Comparison of ENCODE assay signal across 8 cellular contexts in genomic region chr6:163356324-163356723, GRCh38. TPM values are rescaled to one million over a fixed set of nuclear protein-coding genes. Genes with fewer than 3 reads are reported as not detected.
DNase-seq lines count a peak whose midpoint lies in the region; ATAC-seq and TF ChIP-seq lines count a peak whose summit lies in the region.

No MANE protein-coding gene starts in this region.

- peaks cover 37% of the 10 kb centered on the region for H3K27me3 Mint-ChIP-seq in T-helper 17 cell
- H3K27me3 Mint-ChIP-seq in activated T-helper 1 cell treated with anti-CD3 and anti-CD28 coated beads, Interleukin-12 subunit alpha, Interleukin-12 subunit beta, Interleukin-2, Interleukin-4 antibody, amounts not matched to agents 30 ng/mL and 10 ng/mL and 1 ng/mL, durations not matched to agents 14 hours and 24 hours and 36 hours (ENCODE audit: insufficient read depth) = no peaks in the 10 kb centered on the region

- TF ChIP-seq CTCF in cardiac muscle cell (IDR thresholded peaks at IDR 0.05; ENCODE audit: low read depth, low read length) = no peak

- no peak for DNase-seq in T-helper 17 cell
- peak; percentile 51 to 87 for DNase-seq in cardiac muscle cell (ENCODE audit: low read depth in 1 of 2, low spot score in 1 of 2)
- DNase-seq in activated T-helper 1 cell treated with anti-CD3 and anti-CD28 coated beads, Interleukin-12 subunit alpha, Interleukin-12 subunit beta, Interleukin-2, Interleukin-4 antibody, amounts not matched to agents 30 ng/mL and 10 ng/mL and 1 ng/mL, durations not matched to agents 14 hours and 24 hours and 36 hours (ENCODE audit: low spot score) = no peak
- no peak for DNase-seq in COLO829 (ENCODE audit: low spot score)
- no peak for DNase-seq in Karpas-422
- no peak for DNase-seq in NCI-H345 treated with DMSO at 0.1 percent for 48 hours (lab: John Stamatoyannopoulos, UW; ENCODE audit: unreplicated experiment)

- H3K4me2 ChIP-seq in Karpas-422 (ENCODE audit: low read depth, low read length, poor library complexity, severe bottlenecking) = no peak overlapping the region

- H3K27ac ChIP-seq in cardiac muscle cell (peak overlapping the region; percentile 22), rectal smooth muscle tissue (ENCODE audit: low read depth, low read length) (peak overlapping the region; percentile 58), Karpas-422 (ENCODE audit: low read length) (no peak overlapping the region)

- intact Hi-C loops in activated T-helper 1 cell treated with anti-CD3 and anti-CD28 coated beads, Interleukin-12 subunit alpha, Interleukin-12 subunit beta, Interleukin-2, Interleukin-4 antibody, amounts not matched to agents 30 ng/mL and 10 ng/mL and 1 ng/mL, durations not matched to agents 14 hours and 24 hours and 36 hours (cut with micrococcal nuclease) = no loop called here

- no peaks in the 10 kb centered on the region for H4K20me1 ChIP-seq in Karpas-422 (ENCODE audit: insufficient read depth, low read depth, low read length)

- H3K9ac ChIP-seq in rectal smooth muscle tissue (ENCODE audit: low read length) (no peak overlapping the region), Karpas-422 (ENCODE audit: low read length) (no peak overlapping the region)

- H3K36me3 ChIP-seq in cardiac muscle cell = no peaks in the 10 kb centered on the region
- no peaks in the 10 kb centered on the region for H3K36me3 ChIP-seq in rectal smooth muscle tissue (ENCODE audit: control insufficient read depth, insufficient read depth, low read length)
- H3K36me3 ChIP-seq in Karpas-422 (ENCODE audit: insufficient read depth, low read length) = no peaks in the 10 kb centered on the region

- no peaks in the 10 kb centered on the region for H3K9me2 ChIP-seq in Karpas-422 (replicated peaks; ENCODE audit: insufficient read depth, low read length)

- no peaks in the 10 kb centered on the region for H3K27me3 ChIP-seq in cardiac muscle cell
- no peaks in the 10 kb centered on the region for H3K27me3 ChIP-seq in rectal smooth muscle tissue (ENCODE audit: control insufficient read depth, insufficient read depth, low read length)
- no peaks in the 10 kb centered on the region for H3K27me3 ChIP-seq in Karpas-422 (ENCODE audit: low read length)

- H3K9me3 Mint-ChIP-seq in activated T-helper 1 cell treated with anti-CD3 and anti-CD28 coated beads, Interleukin-12 subunit alpha, Interleukin-12 subunit beta, Interleukin-2, Interleukin-4 antibody, amounts not matched to agents 30 ng/mL and 10 ng/mL and 1 ng/mL, durations not matched to agents 14 hours and 24 hours and 36 hours = no peaks in the 10 kb centered on the region

- H3K4me3 ChIP-seq in cardiac muscle cell = no peak overlapping the region
- no peak overlapping the region for H3K4me3 ChIP-seq in rectal smooth muscle tissue (ENCODE audit: low read length)
- no peak overlapping the region for H3K4me3 ChIP-seq in Karpas-422 (ENCODE audit: low read length)

- H2AFZ ChIP-seq in Karpas-422 (ENCODE audit: low read length) = no peak overlapping the region

- no peak overlapping the region for H3K4me3 Mint-ChIP-seq in T-helper 17 cell
- no peak overlapping the region for H3K4me3 Mint-ChIP-seq in activated T-helper 1 cell treated with anti-CD3 and anti-CD28 coated beads, Interleukin-12 subunit alpha, Interleukin-12 subunit beta, Interleukin-2, Interleukin-4 antibody, amounts not matched to agents 30 ng/mL and 10 ng/mL and 1 ng/mL, durations not matched to agents 14 hours and 24 hours and 36 hours

- no peaks in the 10 kb centered on the region for H3K79me2 ChIP-seq in Karpas-422 (ENCODE audit: low read length)

- no peak overlapping the region for H3K27ac Mint-ChIP-seq in T-helper 17 cell
- H3K27ac Mint-ChIP-seq in activated T-helper 1 cell treated with anti-CD3 and anti-CD28 coated beads, Interleukin-12 subunit alpha, Interleukin-12 subunit beta, Interleukin-2, Interleukin-4 antibody, amounts not matched to agents 30 ng/mL and 10 ng/mL and 1 ng/mL, durations not matched to agents 14 hours and 24 hours and 36 hours = no peak overlapping the region

- H3K4me1 Mint-ChIP-seq in T-helper 17 cell = no peaks in the 10 kb centered on the region
- H3K4me1 Mint-ChIP-seq in activated T-helper 1 cell treated with anti-CD3 and anti-CD28 coated beads, Interleukin-12 subunit alpha, Interleukin-12 subunit beta, Interleukin-2, Interleukin-4 antibody, amounts not matched to agents 30 ng/mL and 10 ng/mL and 1 ng/mL, durations not matched to agents 14 hours and 24 hours and 36 hours (ENCODE audit: low read depth) = no peaks in the 10 kb centered on the region

- peaks cover 4% of the 10 kb centered on the region for H3K36me3 Mint-ChIP-seq in T-helper 17 cell (ENCODE audit: low read depth)
- no peaks in the 10 kb centered on the region for H3K36me3 Mint-ChIP-seq in activated T-helper 1 cell treated with anti-CD3 and anti-CD28 coated beads, Interleukin-12 subunit alpha, Interleukin-12 subunit beta, Interleukin-2, Interleukin-4 antibody, amounts not matched to agents 30 ng/mL and 10 ng/mL and 1 ng/mL, durations not matched to agents 14 hours and 24 hours and 36 hours (ENCODE audit: low read depth)

- H3K4me1 ChIP-seq in cardiac muscle cell (ENCODE audit: low read depth) = peaks cover 34% of the 10 kb centered on the region
- no peaks in the 10 kb centered on the region for H3K4me1 ChIP-seq in rectal smooth muscle tissue (ENCODE audit: control insufficient read depth, insufficient read depth, low read length)
- peaks cover 7% of the 10 kb centered on the region for H3K4me1 ChIP-seq in Karpas-422 (ENCODE audit: low read length)

- ATAC-seq in GM18868 (IDR thresholded peaks at IDR 0.05; ENCODE audit: unreplicated experiment) = peak; percentile 22
- peak; percentile 35 for ATAC-seq in T-helper 17 cell

- H3K9me3 ChIP-seq in T-helper 17 cell (ENCODE audit: control insufficient read depth, low read length, poor library complexity, severe bottlenecking) = no peaks in the 10 kb centered on the region
- no peaks in the 10 kb centered on the region for H3K9me3 ChIP-seq in cardiac muscle cell (ENCODE audit: low read depth)
- no peaks in the 10 kb centered on the region; the same call in 1 of the 2 replicates for H3K9me3 ChIP-seq in Karpas-422 (ENCODE audit: low read length)

RNA-seq across cellular contexts. Expression of gene QKI, which starts 58.2 kb away (rescaled TPM):
- total RNA-seq in T-helper 17 cell = 10 to 100 TPM; 87.4 to 95.3 TPM
- total RNA-seq in cardiac muscle cell = 217 and 503 TPM in 2 replicates
- polyA plus RNA-seq in cardiac muscle cell = 148 and 289 TPM in 2 replicates
- total RNA-seq in activated T-helper 1 cell treated with anti-CD3 and anti-CD28 coated beads, Interleukin-12 subunit alpha, Interleukin-12 subunit beta, Interleukin-2, Interleukin-4 antibody, amounts not matched to agents 30 ng/mL and 10 ng/mL and 1 ng/mL, durations not matched to agents 14 hours and 24 hours and 36 hours = 71.1 and 72.5 TPM in 2 replicates
- 0.04 TPM in 1 of 2 replicates, not detected in the other for total RNA-seq in Karpas-422 (2014; rRNA removed; shearing (Covaris generic); ENCODE audit: low replicate concordance)

Comparison
In these comparisons a context has a peak if more than half of its experiments do, and no peak if none do; other contexts are left out.
1. DNase-seq: peak in cardiac muscle cell (2 of 2); none in T-helper 17 cell (0 of 3), activated T-helper 1 cell treated with anti-CD3 and anti-CD28 coated beads, Interleukin-12 subunit alpha, Interleukin-12 subunit beta, Interleukin-2, Interleukin-4 antibody, amounts not matched to agents 30 ng/mL and 10 ng/mL and 1 ng/mL, durations not matched to agents 14 hours and 24 hours and 36 hours (single experiment), COLO829 (single experiment), Karpas-422 (single experiment) and NCI-H345 treated with DMSO at 0.1 percent for 48 hours (single experiment).
2. RNA of gene QKI, which starts 58.2 kb away (total RNA-seq): 217 to 503 TPM in cardiac muscle cell, 87.4 to 95.3 TPM in T-helper 17 cell and 71.1 to 72.5 TPM in activated T-helper 1 cell treated with anti-CD3 and anti-CD28 coated beads, Interleukin-12 subunit alpha, Interleukin-12 subunit beta, Interleukin-2, Interleukin-4 antibody, amounts not matched to agents 30 ng/mL and 10 ng/mL and 1 ng/mL, durations not matched to agents 14 hours and 24 hours and 36 hours; 0.04 TPM in Karpas-422; every median in the first group is over 10 times any median in the second.